ENCODE assay signal across 1 cellular context in genomic region chr3:9448071-9448470, GRCh38.
TF ChIP-seq lines count a peak whose summit lies in the region.

No MANE protein-coding gene starts in this region.

TF ChIP-seq in HepG2, 621 proteins besides CTCF, POLR2A, EP300 and RAD21 (continued from another document):
- TF ChIP-seq USF2 (IDR thresholded peaks at IDR 0.05; ENCODE audit: low read depth, low read length) = no peak
- no peak for TF ChIP-seq USF2 (CRISPR knock-in tag; IDR thresholded peaks at IDR 0.05; ENCODE audit: borderline replicate concordance)
- TF ChIP-seq HOXA3 (CRISPR knock-in tag; IDR thresholded peaks at IDR 0.05) = no peak
- TF ChIP-seq ZFP62 (CRISPR knock-in tag; IDR thresholded peaks at IDR 0.05) = no peak
- TF ChIP-seq LBX2 (CRISPR knock-in tag; IDR thresholded peaks at IDR 0.05; ENCODE audit: borderline replicate concordance) = no peak
